1 cellular context compared by ENCODE assay signal in the genomic region with DNA sequence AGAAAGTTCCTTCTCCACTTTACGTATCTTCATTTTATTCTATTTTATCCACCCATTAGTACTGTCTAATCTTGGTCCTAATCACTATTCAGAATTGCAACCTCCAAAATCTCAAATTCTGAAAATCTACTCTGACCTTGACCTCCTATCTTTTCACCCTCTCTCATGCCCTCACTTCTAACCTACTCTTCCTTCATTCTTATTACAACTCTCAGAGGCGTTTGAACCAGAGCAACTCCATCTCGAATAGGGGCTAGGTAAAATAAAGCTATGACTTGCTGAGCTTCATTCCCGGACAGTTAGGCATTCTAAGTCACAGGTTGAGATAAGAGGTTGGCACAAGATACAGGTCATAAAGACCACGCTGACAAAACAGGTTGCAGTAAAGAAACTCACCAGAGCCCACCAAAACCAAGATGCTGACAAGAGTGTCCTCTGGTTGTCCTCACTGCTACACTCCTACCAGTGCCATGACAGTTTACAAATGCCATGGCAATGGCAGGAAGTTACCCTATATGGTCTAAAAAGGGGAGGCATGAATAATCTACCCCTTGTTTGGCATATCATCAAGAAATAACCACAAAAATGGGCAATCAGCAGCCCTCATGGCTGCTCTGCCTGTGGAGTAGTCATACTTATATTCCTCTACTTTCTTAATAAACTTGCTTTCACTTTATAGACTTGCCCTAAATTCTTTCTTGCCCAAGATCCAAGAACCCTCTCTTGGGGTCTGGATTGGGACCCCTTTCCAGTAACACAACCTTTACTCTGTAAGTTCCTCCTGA.
TF ChIP-seq lines count a peak whose summit lies in the region.

No MANE protein-coding gene starts in this region.

TF ChIP-seq in WTC11, 78 proteins besides CTCF, POLR2A, EP300 and RAD21 (continued from another document):
- no peak for TF ChIP-seq TCF7 (CRISPR knock-in tag; IDR thresholded peaks at IDR 0.05; ENCODE audit: low read depth)
- no peak for TF ChIP-seq ATF1 (CRISPR knock-in tag; IDR thresholded peaks at IDR 0.05)
